25 cellular contexts compared by ENCODE assay signal in genomic region chr13:112636401-112636975, GRCh38.
"Had no signal": no experiment of that assay in that cellular context is flagged by ENCODE, and none has a peak within 500 bp of the region (broad histone marks: within the 10 kb centered on the region; RNA-seq: fewer than 3 reads in every experiment).

No MANE protein-coding gene starts in this region.

- DNase-seq: activated CD4-positive, alpha-beta T cell treated with anti-CD3 and anti-CD28 coated beads for 36 hours; activated CD4-positive, alpha-beta T cell treated with anti-CD3 and anti-CD28 coated beads, Interleukin-2, amount 50 U/mL, for 1 hour; activated CD8-positive, alpha-beta memory T cell treated with anti-CD3 and anti-CD28 coated beads, Interleukin-2, amount 50 U/mL, for 4 hours; activated CD8-positive, alpha-beta T cell treated with anti-CD3 and anti-CD28 coated beads for 36 hours; activated naive CD4-positive, alpha-beta T cell; activated T-cell treated with anti-CD3 and anti-CD28 coated beads, Interleukin-2, amount 50 U/mL, for 72 hours; central memory CD4-positive, alpha-beta T cell; KG1; NCI-H1092; NCI-H1417; NCI-H1694; NCI-H2029; NCI-H345; NCI-H510A treated with DMSO at 0.1 percent for 48 hours; NCI-H69; Peyer's patch; Right ventricle myocardium superior; SJCRH30; SK-N-SH; T-helper 1 cell had no signal

- H3K4me3 Mint-ChIP-seq: activated CD4-positive, alpha-beta T cell treated with anti-CD3 and anti-CD28 coated beads for 36 hours; activated CD8-positive, alpha-beta T cell treated with anti-CD3 and anti-CD28 coated beads for 36 hours; activated naive CD4-positive, alpha-beta T cell treated with anti-CD3 and anti-CD28 coated beads, Interleukin-2, amount 50 U/mL, for 24 hours; activated T-cell treated with anti-CD3 and anti-CD28 coated beads, Interleukin-2, amount 50 U/mL, for 72 hours had no signal

- H3K4me3 ChIP-seq: breast epithelium, Peyer's patch, SJCRH30 had no signal

- H3K27me3 ChIP-seq: Peyer's patch had no signal

- H3K36me3 Mint-ChIP-seq: activated naive CD4-positive, alpha-beta T cell treated with anti-CD3 and anti-CD28 coated beads, Interleukin-2, amount 50 U/mL, for 24 hours had no signal

- H3K9me3 Mint-ChIP-seq: activated CD8-positive, alpha-beta T cell treated with anti-CD3 and anti-CD28 coated beads for 36 hours; activated naive CD4-positive, alpha-beta T cell treated with anti-CD3 and anti-CD28 coated beads, Interleukin-2, amount 50 U/mL, for 24 hours; activated T-cell treated with anti-CD3 and anti-CD28 coated beads, Interleukin-2, amount 50 U/mL, for 72 hours; activated T-helper 2 cell treated with anti-CD3 and anti-CD28 coated beads, Interferon-gamma antibody, Interleukin-2, Interleukin-4, amounts not matched to agents 10 μg/mL and 5 μg/mL and 100 μg/mL, durations not matched to agents 14 hours and 24 hours and 36 hours had no signal

- H3K4me1 ChIP-seq: breast epithelium, SJCRH30 had no signal

- H3K36me3 ChIP-seq: breast epithelium, Peyer's patch, SJCRH30 had no signal

- H3K9me3 ChIP-seq: breast epithelium, Peyer's patch, SJCRH30, SK-N-SH had no signal

- H3K27ac Mint-ChIP-seq: activated CD4-positive, alpha-beta T cell treated with anti-CD3 and anti-CD28 coated beads for 36 hours; activated CD8-positive, alpha-beta T cell treated with anti-CD3 and anti-CD28 coated beads for 36 hours; activated naive CD4-positive, alpha-beta T cell treated with anti-CD3 and anti-CD28 coated beads, Interleukin-2, amount 50 U/mL, for 24 hours; activated T-cell treated with anti-CD3 and anti-CD28 coated beads, Interleukin-2, amount 50 U/mL, for 72 hours; activated T-helper 2 cell treated with anti-CD3 and anti-CD28 coated beads, Interferon-gamma antibody, Interleukin-2, Interleukin-4, amounts not matched to agents 10 μg/mL and 5 μg/mL and 100 μg/mL, durations not matched to agents 14 hours and 24 hours and 36 hours had no signal

- H3K27ac ChIP-seq: breast epithelium, Peyer's patch, RWPE1, SJCRH30, VCaP had no signal

- ATAC-seq: activated CD4-positive, alpha-beta T cell treated with anti-CD3 and anti-CD28 coated beads for 36 hours; activated CD8-positive, alpha-beta T cell treated with anti-CD3 and anti-CD28 coated beads for 36 hours; activated T-cell treated with anti-CD3 and anti-CD28 coated beads, Interleukin-2, amount 50 U/mL, for 72 hours had no signal
